In the genomic region with DNA sequence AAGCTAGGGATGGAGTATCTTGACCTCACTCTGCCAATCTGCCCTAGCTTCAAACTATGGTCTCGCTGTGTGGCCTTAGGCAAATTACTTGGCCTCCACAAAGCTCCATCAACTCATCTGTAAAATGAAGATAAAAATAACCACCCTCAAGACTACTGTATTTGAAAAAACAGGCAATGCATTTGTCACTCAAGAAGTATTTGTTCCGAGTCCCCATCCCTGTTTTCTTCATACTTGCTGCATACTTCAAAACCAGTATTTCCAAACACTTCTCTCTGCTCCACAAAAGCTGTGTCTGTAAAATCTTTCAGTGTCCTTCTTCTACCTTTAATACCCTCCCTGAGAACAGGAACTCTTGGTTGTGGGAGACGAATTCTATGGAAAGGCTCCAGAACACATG, we compare ENCODE assay signal across 1 cellular context.
TF ChIP-seq lines count a peak whose summit lies in the region.

No MANE protein-coding gene starts in this region.

TF ChIP-seq in HCT116, 20 proteins besides CTCF, POLR2A, EP300 and RAD21:
- TF ChIP-seq EZH2phosphoT487 (IDR thresholded peaks at IDR 0.05; ENCODE audit: borderline replicate concordance): no peak
- TF ChIP-seq CEBPB (IDR thresholded peaks at IDR 0.05; ENCODE audit: low read depth): no peak
- TF ChIP-seq EZH2 (IDR thresholded peaks at IDR 0.05): no peak
- TF ChIP-seq, protein P1, sequence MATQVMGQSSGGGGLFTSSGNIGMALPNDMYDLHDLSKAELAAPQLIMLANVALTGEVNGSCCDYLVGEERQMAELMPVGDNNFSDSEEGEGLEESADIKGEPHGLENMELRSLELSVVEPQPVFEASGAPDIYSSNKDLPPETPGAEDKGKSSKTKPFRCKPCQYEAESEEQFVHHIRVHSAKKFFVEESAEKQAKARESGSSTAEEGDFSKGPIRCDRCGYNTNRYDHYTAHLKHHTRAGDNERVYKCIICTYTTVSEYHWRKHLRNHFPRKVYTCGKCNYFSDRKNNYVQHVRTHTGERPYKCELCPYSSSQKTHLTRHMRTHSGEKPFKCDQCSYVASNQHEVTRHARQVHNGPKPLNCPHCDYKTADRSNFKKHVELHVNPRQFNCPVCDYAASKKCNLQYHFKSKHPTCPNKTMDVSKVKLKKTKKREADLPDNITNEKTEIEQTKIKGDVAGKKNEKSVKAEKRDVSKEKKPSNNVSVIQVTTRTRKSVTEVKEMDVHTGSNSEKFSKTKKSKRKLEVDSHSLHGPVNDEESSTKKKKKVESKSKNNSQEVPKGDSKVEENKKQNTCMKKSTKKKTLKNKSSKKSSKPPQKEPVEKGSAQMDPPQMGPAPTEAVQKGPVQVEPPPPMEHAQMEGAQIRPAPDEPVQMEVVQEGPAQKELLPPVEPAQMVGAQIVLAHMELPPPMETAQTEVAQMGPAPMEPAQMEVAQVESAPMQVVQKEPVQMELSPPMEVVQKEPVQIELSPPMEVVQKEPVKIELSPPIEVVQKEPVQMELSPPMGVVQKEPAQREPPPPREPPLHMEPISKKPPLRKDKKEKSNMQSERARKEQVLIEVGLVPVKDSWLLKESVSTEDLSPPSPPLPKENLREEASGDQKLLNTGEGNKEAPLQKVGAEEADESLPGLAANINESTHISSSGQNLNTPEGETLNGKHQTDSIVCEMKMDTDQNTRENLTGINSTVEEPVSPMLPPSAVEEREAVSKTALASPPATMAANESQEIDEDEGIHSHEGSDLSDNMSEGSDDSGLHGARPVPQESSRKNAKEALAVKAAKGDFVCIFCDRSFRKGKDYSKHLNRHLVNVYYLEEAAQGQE (IDR thresholded peaks at IDR 0.05; ENCODE audit: low read depth): no peak
- TF ChIP-seq, protein P2, sequence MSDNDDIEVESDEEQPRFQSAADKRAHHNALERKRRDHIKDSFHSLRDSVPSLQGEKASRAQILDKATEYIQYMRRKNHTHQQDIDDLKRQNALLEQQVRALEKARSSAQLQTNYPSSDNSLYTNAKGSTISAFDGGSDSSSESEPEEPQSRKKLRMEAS (IDR thresholded peaks at IDR 0.05): no peak
- no peak for TF ChIP-seq ZBTB33 (IDR thresholded peaks at IDR 0.05; ENCODE audit: extremely low read depth, insufficient replicate concordance, low read length)
- TF ChIP-seq SP1 (IDR thresholded peaks at IDR 0.05; ENCODE audit: low read depth): no peak
- TF ChIP-seq JUND (IDR thresholded peaks at IDR 0.05): no peak
- TF ChIP-seq ZFX (IDR thresholded peaks at IDR 0.05): no peak
- no peak for TF ChIP-seq ZNF274 (IDR thresholded peaks at IDR 0.05; ENCODE audit: low read depth, low read length)
- TF ChIP-seq SRF (IDR thresholded peaks at IDR 0.05; ENCODE audit: low read depth): no peak
- no peak for TF ChIP-seq TCF7L2 (IDR thresholded peaks at IDR 0.05; ENCODE audit: borderline replicate concordance, extremely low read depth, insufficient read depth, insufficient read length)
- no peak for TF ChIP-seq EGR1 (IDR thresholded peaks at IDR 0.05; ENCODE audit: low read depth)
- no peak for TF ChIP-seq SIN3A (IDR thresholded peaks at IDR 0.05; ENCODE audit: low read depth)
- TF ChIP-seq CBX3 (IDR thresholded peaks at IDR 0.05; ENCODE audit: low read depth): no peak
- TF ChIP-seq YY1 (IDR thresholded peaks at IDR 0.05; ENCODE audit: extremely low read depth, insufficient replicate concordance, low read depth, low read length): no peak
- TF ChIP-seq FOSL1 (IDR thresholded peaks at IDR 0.05; ENCODE audit: low read depth): no peak
- no peak for TF ChIP-seq ATF3 (IDR thresholded peaks at IDR 0.05)
